31 cellular contexts compared by ENCODE assay signal in the genomic region with DNA sequence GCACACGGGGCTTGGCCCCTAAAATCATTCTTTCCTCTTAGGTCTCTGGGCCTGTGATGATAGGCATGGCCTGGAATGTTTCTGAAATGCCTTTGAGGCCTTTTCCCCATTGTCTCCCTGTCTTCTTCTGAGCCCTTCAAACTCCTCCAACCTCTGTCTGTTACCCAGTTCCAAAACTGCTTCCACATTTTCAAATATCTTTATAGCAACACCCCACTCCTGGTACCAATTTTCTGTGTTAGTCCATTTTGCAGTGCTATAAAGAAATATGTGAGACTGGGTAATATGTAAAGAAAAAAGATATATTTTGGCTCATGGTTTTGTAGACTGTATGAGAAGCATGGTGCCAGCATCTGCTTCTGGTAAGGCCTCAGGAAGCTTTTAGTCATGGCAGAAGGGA.
"Had no signal": no experiment of that assay in that cellular context is flagged by ENCODE, and none has a peak within 500 bp of the region (broad histone marks: within the 10 kb centered on the region; RNA-seq: fewer than 3 reads in every experiment).

No MANE protein-coding gene starts in this region.

- H3K36me3 ChIP-seq: MG63, SJSA1 had no signal

- DNase-seq: Kasumi-1, MG63, NCI-H1048, NCI-H1092 treated with DMSO at 0.1 percent for 48 hours, NCI-H1105 treated with DMSO at 0.1 percent for 48 hours, NCI-H1417, NCI-H1436, NCI-H146, NCI-H1694, NCI-H187, NCI-H1930, NCI-H2029 treated with DMSO at 0.1 percent for 48 hours, NCI-H2081 treated with DMSO at 0.1 percent for 48 hours, NCI-H2107, NCI-H2171, NCI-H226, NCI-H446 treated with DMSO at 0.1 percent for 48 hours, NCI-H510A, NCI-H524, NCI-H526, NCI-H69, NCI-H748 treated with DMSO at 0.1 percent for 48 hours, NCI-H82, PC-9, SHP77, SIG-M5, SK-N-SH, SW 1271 had no signal

- H3K9me3 ChIP-seq: SK-N-SH had no signal

- H3K27me3 ChIP-seq: MG63, SJSA1 had no signal

- H3K4me3 ChIP-seq: MG63, PC-9, SJSA1 had no signal

- H3K27ac ChIP-seq: KMS-11, PC-9, RWPE1, SJSA1 had no signal

- H3K9ac ChIP-seq: KMS-11, SK-N-SH had no signal

- H3K4me1 ChIP-seq: SJSA1 had no signal
